Comparison of ENCODE assay signal across 21 cellular contexts in genomic region chr2:69961496-69961895, GRCh38. TPM values are rescaled to one million over a fixed set of nuclear protein-coding genes. Genes with fewer than 3 reads are reported as not detected.
DNase-seq lines count a peak whose midpoint lies in the region; ATAC-seq and TF ChIP-seq lines count a peak whose summit lies in the region.
"Had no signal": no experiment of that assay in that cellular context is flagged by ENCODE, and none has a peak within 500 bp of the region (broad histone marks: within the 10 kb centered on the region; RNA-seq: fewer than 3 reads in every experiment).

Gene ASPRV1 (minus strand): TSS chr2:69961631. CDS start chr2:69961436, 195 bp downstream.

- DNase-seq in GM23338 (ENCODE audit: low spot score) (peak; percentile 33), caudate nucleus (lab: John Stamatoyannopoulos, UW) (peak in 58 of 61 donors; percentile 10 to 87 (median 64)), lower leg skin (ENCODE audit: low spot score in 2 of 2) (no peak), posterior cingulate gyrus (peak; percentile 52 to 98 (median 82)), NOMO-1 treated with dmso at 0.1 percent for 144 hours (lab: John Stamatoyannopoulos, UW; ENCODE audit: unreplicated experiment) (no peak), osteoblast (ENCODE audit: insufficient read length, low spot score, missing footprints) (no peak), NCI-H187 treated with DMSO at 0.1 percent for 48 hours (lab: John Stamatoyannopoulos, UW) (no peak)
- DNase-seq: activated CD4-positive, alpha-beta T cell treated with anti-CD3 and anti-CD28 coated beads, Interleukin-2, amount 50 U/mL, for 1 hour; GDM1; NCI-H1092 treated with DMSO at 0.1 percent for 48 hours; NCI-H2081 treated with DMSO at 0.1 percent for 48 hours; psoas muscle; uterus had no signal

- TF ChIP-seq POLR2A in lower leg skin (IDR thresholded peaks at IDR 0.05), result no peak

- H3K36me3 Mint-ChIP-seq in GM23338 (ENCODE audit: low read depth), result no peaks in the 10 kb centered on the region; the same call in 2 of the 3 replicates
- H3K36me3 Mint-ChIP-seq: activated naive CD4-positive, alpha-beta T cell treated with anti-CD3 and anti-CD28 coated beads, Interleukin-2, amount 50 U/mL, for 72 hours; natural killer cell treated with Interleukin-12 subunit alpha and Interleukin-12 subunit beta and Interleukin-15 and Interleukin-18, amount 100 ng/mL, for 72 hours had no signal

- peak within 1 kb of the TSS; percentile 80; the same call in 1 of the 2 replicates for H2AFZ ChIP-seq in GM23338
- no peak within 1 kb of the TSS for H2AFZ ChIP-seq in osteoblast (ENCODE audit: low read length)

- no peaks in the 10 kb centered on the region for H3K27me3 ChIP-seq in GM23338 (ENCODE audit: insufficient read depth)
- H3K27me3 ChIP-seq in osteoblast (ENCODE audit: insufficient read depth, low read length), result peaks cover 22% of the 10 kb centered on the region
- H3K27me3 ChIP-seq: uterus had no signal

- H3K27ac Mint-ChIP-seq in GM23338, result no peak within 1 kb of the TSS; the same call in 1 of the 2 replicates
- H3K27ac Mint-ChIP-seq: natural killer cell treated with Interleukin-12 subunit alpha and Interleukin-12 subunit beta and Interleukin-15 and Interleukin-18, amount 100 ng/mL, for 72 hours; T-helper 2 cell treated with Interferon-gamma antibody and Interleukin-4, amounts not matched to agents 5 μg/mL and 100 μg/mL, for 36 hours had no signal

- H3K79me2 ChIP-seq in GM23338 (replicated peaks; ENCODE audit: insufficient read depth) (no peaks in the 10 kb centered on the region), osteoblast (ENCODE audit: insufficient read depth, low read length) (no peaks in the 10 kb centered on the region)

- no peaks in the 10 kb centered on the region for H3K9me3 ChIP-seq in osteoblast (ENCODE audit: low read depth, low read length)
- H3K9me3 ChIP-seq: psoas muscle, uterus had no signal

- H3K4me3 Mint-ChIP-seq in GM23338, result no peak within 1 kb of the TSS
- H3K4me3 Mint-ChIP-seq: natural killer cell treated with Interleukin-12 subunit alpha and Interleukin-12 subunit beta and Interleukin-15 and Interleukin-18, amount 100 ng/mL, for 72 hours; T-helper 2 cell treated with Interferon-gamma antibody and Interleukin-4, amounts not matched to agents 5 μg/mL and 100 μg/mL, for 36 hours had no signal

- TF ChIP-seq CTCF in GM23338 (conservative IDR thresholded peaks at IDR 0.05; ENCODE audit: low read depth in 2 of 2), result no peak
- TF ChIP-seq CTCF in lower leg skin (IDR thresholded peaks at IDR 0.05), result no peak
- no peak for TF ChIP-seq CTCF in osteoblast (IDR thresholded peaks at IDR 0.05; ENCODE audit: extremely low read depth, low read depth, low read length)

- peaks cover 15% of the 10 kb centered on the region for H3K4me1 Mint-ChIP-seq in GM23338

- no peaks in the 10 kb centered on the region for H3F3A ChIP-seq in GM23338 (replicated peaks; ENCODE audit: low read depth)

- H3K4me3 ChIP-seq in GM23338, result no peak within 1 kb of the TSS
- H3K4me3 ChIP-seq in lower leg skin (ENCODE audit: low read depth, poor library complexity, severe bottlenecking), result no peak within 1 kb of the TSS
- no peak within 1 kb of the TSS for H3K4me3 ChIP-seq in osteoblast (ENCODE audit: insufficient read depth, low read length)
- H3K4me3 ChIP-seq: psoas muscle, uterus had no signal

- H3K9me3 Mint-ChIP-seq in GM23338, result no peaks in the 10 kb centered on the region
- H3K9me3 Mint-ChIP-seq: activated naive CD4-positive, alpha-beta T cell treated with anti-CD3 and anti-CD28 coated beads, Interleukin-2, amount 50 U/mL, for 72 hours; natural killer cell treated with Interleukin-12 subunit alpha and Interleukin-12 subunit beta and Interleukin-15 and Interleukin-18, amount 100 ng/mL, for 72 hours; T-helper 2 cell treated with Interferon-gamma antibody and Interleukin-4, amounts not matched to agents 5 μg/mL and 100 μg/mL, for 36 hours had no signal

- WGBS in lower leg skin, 2 donors, result 84 to 92% methylated on average over 14 of the region's 14 CpGs

- H3K36me3 ChIP-seq in GM23338 (ENCODE audit: insufficient read depth) (no peaks in the 10 kb centered on the region), osteoblast (ENCODE audit: insufficient read depth, low read length) (no peaks in the 10 kb centered on the region)
- H3K36me3 ChIP-seq: uterus had no signal

- H3K9me2 ChIP-seq in GM23338 (ENCODE audit: insufficient read depth), result peaks cover 14% of the 10 kb centered on the region; the same call in 1 of the 2 replicates

- intact Hi-C loops in lower leg skin (cut with DNase I; ENCODE audit: low total_unique reads), result no loop called here
- intact Hi-C loops in posterior cingulate gyrus (cut with DNase I), result no loop called here

- H3K27me3 Mint-ChIP-seq in GM23338 (ENCODE audit: insufficient read depth, low read depth, poor library complexity), result peaks cover 4% of the 10 kb centered on the region
- H3K27me3 Mint-ChIP-seq: natural killer cell treated with Interleukin-12 subunit alpha and Interleukin-12 subunit beta and Interleukin-15 and Interleukin-18, amount 100 ng/mL, for 72 hours had no signal

- H4K20me1 ChIP-seq in GM23338 (replicated peaks; ENCODE audit: insufficient read depth) (no peaks in the 10 kb centered on the region), osteoblast (ENCODE audit: insufficient read depth, low read length) (no peaks in the 10 kb centered on the region)

- H3K4me1 ChIP-seq in GM23338 (ENCODE audit: insufficient read depth) (peaks cover 9% of the 10 kb centered on the region; the same call in 1 of the 2 replicates), osteoblast (ENCODE audit: insufficient read depth, low read length) (no peaks in the 10 kb centered on the region)
- H3K4me1 ChIP-seq: psoas muscle, uterus had no signal

- H3K4me2 ChIP-seq in GM23338 (no peak within 1 kb of the TSS), osteoblast (ENCODE audit: insufficient read depth, low read length) (no peak within 1 kb of the TSS)

- no peak within 1 kb of the TSS for H3K27ac ChIP-seq in GM23338 (ENCODE audit: low read depth)
- peak within 1 kb of the TSS; percentile 89 for H3K27ac ChIP-seq in caudate nucleus (ENCODE audit: low read depth, low read length)
- H3K27ac ChIP-seq in osteoblast (ENCODE audit: low read depth, low read length), result no peak within 1 kb of the TSS
- H3K27ac ChIP-seq: psoas muscle, uterus, VCaP had no signal

- ATAC-seq in GM23338 (peak; percentile 72), GM19023 (IDR thresholded peaks at IDR 0.05; ENCODE audit: unreplicated experiment) (no peak)
- ATAC-seq: activated naive CD4-positive, alpha-beta T cell treated with anti-CD3 and anti-CD28 coated beads, Interleukin-2, amount 50 U/mL, for 72 hours; HepG2; left lobe of liver; natural killer cell treated with Interleukin-12 subunit alpha and Interleukin-12 subunit beta and Interleukin-15 and Interleukin-18, amount 100 ng/mL, for 72 hours; psoas muscle; SK-N-SH treated with all-trans-retinoic acid at 6 μM for 48 hours had no signal

TF ChIP-seq in GM23338, 12 proteins besides CTCF, POLR2A, EP300 and RAD21:
- TF ChIP-seq ZNF331 (CRISPR knock-in tag; IDR thresholded peaks at IDR 0.05; ENCODE audit: low read depth), result no peak

RNA-seq across cellular contexts. Expression of gene ASPRV1, which starts in this region (rescaled TPM):
- 0.82 and 1.4 TPM in 2 replicates for total RNA-seq in GM23338 (2014; rRNA removed; shearing (Covaris generic))
- polyA plus RNA-seq in GM23338 (2016; fragmentation: Nextera tagmentation; extraction: Ambion mirVana), result 0.54 and 0.60 TPM in 2 replicates
- total RNA-seq in lower leg skin (1,000 to 10,000 TPM in 1 of 4 donors, 100 to 1,000 TPM in 3; 771 to 1,715 (median 955) TPM), osteoblast (0.29 and 0.72 TPM in 2 replicates)

Comparison
In these comparisons a context has a peak if more than half of its experiments do, and no peak if none do; other contexts are left out.
1. RNA of gene ASPRV1 (total RNA-seq): 771 to 1,715 TPM in lower leg skin; 0.82 to 1.4 TPM in GM23338 and 0.29 to 0.72 TPM in osteoblast; every median in the first group is over 100 times any median in the second.
2. DNase-seq: peak in GM23338 (single experiment), caudate nucleus (58 of 61) and posterior cingulate gyrus (10 of 10); none in lower leg skin (0 of 2), NOMO-1 treated with dmso at 0.1 percent for 144 hours (single experiment), osteoblast (single experiment) and NCI-H187 treated with DMSO at 0.1 percent for 48 hours (single experiment).